Comparison of ENCODE assay signal across 1 cellular context in genomic region chrX:103254921-103255455, GRCh38.
TF ChIP-seq lines count a peak whose summit lies in the region.

A gene with protein sequence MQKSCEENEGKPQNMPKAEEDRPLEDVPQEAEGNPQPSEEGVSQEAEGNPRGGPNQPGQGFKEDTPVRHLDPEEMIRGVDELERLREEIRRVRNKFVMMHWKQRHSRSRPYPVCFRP (minus strand): TSS chrX:103255155. CDS start chrX:103253979, 1,176 bp downstream.

TF ChIP-seq in HEK293, 187 proteins besides CTCF, POLR2A, EP300 and RAD21 (continued from another document and continues in another):
- TF ChIP-seq, protein P1, sequence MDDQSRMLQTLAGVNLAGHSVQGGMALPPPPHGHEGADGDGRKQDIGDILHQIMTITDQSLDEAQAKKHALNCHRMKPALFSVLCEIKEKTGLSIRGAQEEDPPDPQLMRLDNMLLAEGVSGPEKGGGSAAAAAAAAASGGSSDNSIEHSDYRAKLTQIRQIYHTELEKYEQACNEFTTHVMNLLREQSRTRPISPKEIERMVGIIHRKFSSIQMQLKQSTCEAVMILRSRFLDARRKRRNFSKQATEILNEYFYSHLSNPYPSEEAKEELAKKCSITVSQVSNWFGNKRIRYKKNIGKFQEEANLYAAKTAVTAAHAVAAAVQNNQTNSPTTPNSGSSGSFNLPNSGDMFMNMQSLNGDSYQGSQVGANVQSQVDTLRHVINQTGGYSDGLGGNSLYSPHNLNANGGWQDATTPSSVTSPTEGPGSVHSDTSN (CRISPR knock-in tag; IDR thresholded peaks at IDR 0.05) = no peak
- TF ChIP-seq PRDM10 (tag by site-specific recombination; IDR thresholded peaks at IDR 0.05) (no peak), PATZ1 (tag by site-specific recombination; IDR thresholded peaks at IDR 0.05) (peak; percentile 48), ZNF645 (tag by site-specific recombination; IDR thresholded peaks at IDR 0.05) (no peak), SP2 (tag by site-specific recombination; IDR thresholded peaks at IDR 0.05) (peak; percentile 61), ZNF664 (tag by site-specific recombination; IDR thresholded peaks at IDR 0.05) (no peak), ZNF266 (tag by site-specific recombination; IDR thresholded peaks at IDR 0.05; ENCODE audit: low read depth) (no peak), ZNF473 (tag by site-specific recombination; IDR thresholded peaks at IDR 0.05) (no peak), ZNF426 (tag by site-specific recombination; IDR thresholded peaks at IDR 0.05) (no peak), ZNF138 (tag by site-specific recombination; IDR thresholded peaks at IDR 0.05; ENCODE audit: borderline replicate concordance) (no peak), ZEB2 (tag by site-specific recombination; IDR thresholded peaks at IDR 0.05) (no peak), ZNF221 (tag by site-specific recombination; IDR thresholded peaks at IDR 0.05; ENCODE audit: borderline replicate concordance) (no peak), ZNF311 (tag by site-specific recombination; IDR thresholded peaks at IDR 0.05; ENCODE audit: borderline replicate concordance) (no peak), ZNF354C (tag by site-specific recombination; IDR thresholded peaks at IDR 0.05; ENCODE audit: borderline replicate concordance, low read depth) (no peak), AEBP2 (tag by site-specific recombination; IDR thresholded peaks at IDR 0.05; ENCODE audit: borderline replicate concordance) (no peak), TSHZ1 (tag by site-specific recombination; IDR thresholded peaks at IDR 0.05; ENCODE audit: borderline replicate concordance) (peak; percentile 34; the same call in 1 of the 2 replicates), ZBTB21 (tag by site-specific recombination; IDR thresholded peaks at IDR 0.05) (peak; percentile 15; the same call in 1 of the 2 replicates), ATF2 (tag by site-specific recombination; IDR thresholded peaks at IDR 0.05; ENCODE audit: low read depth) (no peak), MYNN (tag by site-specific recombination; IDR thresholded peaks at IDR 0.05; ENCODE audit: borderline replicate concordance) (no peak), ZSCAN16 (tag by site-specific recombination; IDR thresholded peaks at IDR 0.05) (no peak), ZNF16 (tag by site-specific recombination; IDR thresholded peaks at IDR 0.05; ENCODE audit: low read depth) (no peak), ZNF174 (tag by site-specific recombination; IDR thresholded peaks at IDR 0.05) (no peak), ZNF501 (tag by site-specific recombination; IDR thresholded peaks at IDR 0.05) (no peak), ZNF549 (tag by site-specific recombination; IDR thresholded peaks at IDR 0.05) (no peak), HOXC10 (CRISPR knock-in tag; IDR thresholded peaks at IDR 0.05) (no peak), ZNF24 (tag by site-specific recombination; IDR thresholded peaks at IDR 0.05) (no peak), ZNF658 (tag by site-specific recombination; IDR thresholded peaks at IDR 0.05) (no peak), ZNF175 (tag by site-specific recombination; IDR thresholded peaks at IDR 0.05) (no peak), BCL11A (tag by site-specific recombination; IDR thresholded peaks at IDR 0.05; ENCODE audit: low read depth) (no peak), KLF8 (tag by site-specific recombination; IDR thresholded peaks at IDR 0.05) (peak; percentile 16; the same call in 1 of the 2 replicates), KLF9 (tag by site-specific recombination; IDR thresholded peaks at IDR 0.05; ENCODE audit: low read depth) (no peak), ZNF530 (tag by site-specific recombination; IDR thresholded peaks at IDR 0.05; ENCODE audit: low read depth) (no peak), ZBTB8A (tag by site-specific recombination; IDR thresholded peaks at IDR 0.05) (no peak), ZSCAN23 (tag by site-specific recombination; IDR thresholded peaks at IDR 0.05) (no peak), ZNF211 (tag by site-specific recombination; IDR thresholded peaks at IDR 0.05; ENCODE audit: low read depth) (no peak), ZNF629 (tag by site-specific recombination; IDR thresholded peaks at IDR 0.05) (peak; percentile 70), ZNF660 (tag by site-specific recombination; IDR thresholded peaks at IDR 0.05) (no peak), EGR2 (tag by site-specific recombination; IDR thresholded peaks at IDR 0.05; ENCODE audit: low read depth) (no peak), ZNF404 (tag by site-specific recombination; IDR thresholded peaks at IDR 0.05) (no peak), ZNF114 (tag by site-specific recombination; IDR thresholded peaks at IDR 0.05) (no peak), ZNF626 (tag by site-specific recombination; IDR thresholded peaks at IDR 0.05) (no peak), GLI2 (tag by site-specific recombination; IDR thresholded peaks at IDR 0.05; ENCODE audit: borderline replicate concordance, low read depth) (no peak), ZNF544 (tag by site-specific recombination; IDR thresholded peaks at IDR 0.05) (no peak), ZNF791 (tag by site-specific recombination; IDR thresholded peaks at IDR 0.05) (no peak), SP3 (tag by site-specific recombination; IDR thresholded peaks at IDR 0.05) (no peak; the same call in 1 of the 2 replicates)
- TF ChIP-seq, protein P2, sequence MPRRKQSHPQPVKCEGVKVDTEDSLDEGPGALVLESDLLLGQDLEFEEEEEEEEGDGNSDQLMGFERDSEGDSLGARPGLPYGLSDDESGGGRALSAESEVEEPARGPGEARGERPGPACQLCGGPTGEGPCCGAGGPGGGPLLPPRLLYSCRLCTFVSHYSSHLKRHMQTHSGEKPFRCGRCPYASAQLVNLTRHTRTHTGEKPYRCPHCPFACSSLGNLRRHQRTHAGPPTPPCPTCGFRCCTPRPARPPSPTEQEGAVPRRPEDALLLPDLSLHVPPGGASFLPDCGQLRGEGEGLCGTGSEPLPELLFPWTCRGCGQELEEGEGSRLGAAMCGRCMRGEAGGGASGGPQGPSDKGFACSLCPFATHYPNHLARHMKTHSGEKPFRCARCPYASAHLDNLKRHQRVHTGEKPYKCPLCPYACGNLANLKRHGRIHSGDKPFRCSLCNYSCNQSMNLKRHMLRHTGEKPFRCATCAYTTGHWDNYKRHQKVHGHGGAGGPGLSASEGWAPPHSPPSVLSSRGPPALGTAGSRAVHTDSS (tag by site-specific recombination; IDR thresholded peaks at IDR 0.05) = no peak
- TF ChIP-seq, protein P3, sequence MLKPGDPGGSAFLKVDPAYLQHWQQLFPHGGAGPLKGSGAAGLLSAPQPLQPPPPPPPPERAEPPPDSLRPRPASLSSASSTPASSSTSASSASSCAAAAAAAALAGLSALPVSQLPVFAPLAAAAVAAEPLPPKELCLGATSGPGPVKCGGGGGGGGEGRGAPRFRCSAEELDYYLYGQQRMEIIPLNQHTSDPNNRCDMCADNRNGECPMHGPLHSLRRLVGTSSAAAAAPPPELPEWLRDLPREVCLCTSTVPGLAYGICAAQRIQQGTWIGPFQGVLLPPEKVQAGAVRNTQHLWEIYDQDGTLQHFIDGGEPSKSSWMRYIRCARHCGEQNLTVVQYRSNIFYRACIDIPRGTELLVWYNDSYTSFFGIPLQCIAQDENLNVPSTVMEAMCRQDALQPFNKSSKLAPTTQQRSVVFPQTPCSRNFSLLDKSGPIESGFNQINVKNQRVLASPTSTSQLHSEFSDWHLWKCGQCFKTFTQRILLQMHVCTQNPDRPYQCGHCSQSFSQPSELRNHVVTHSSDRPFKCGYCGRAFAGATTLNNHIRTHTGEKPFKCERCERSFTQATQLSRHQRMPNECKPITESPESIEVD (tag by site-specific recombination; IDR thresholded peaks at IDR 0.05) = peak; percentile 40; the same call in 1 of the 2 replicates
